In the genomic region with DNA sequence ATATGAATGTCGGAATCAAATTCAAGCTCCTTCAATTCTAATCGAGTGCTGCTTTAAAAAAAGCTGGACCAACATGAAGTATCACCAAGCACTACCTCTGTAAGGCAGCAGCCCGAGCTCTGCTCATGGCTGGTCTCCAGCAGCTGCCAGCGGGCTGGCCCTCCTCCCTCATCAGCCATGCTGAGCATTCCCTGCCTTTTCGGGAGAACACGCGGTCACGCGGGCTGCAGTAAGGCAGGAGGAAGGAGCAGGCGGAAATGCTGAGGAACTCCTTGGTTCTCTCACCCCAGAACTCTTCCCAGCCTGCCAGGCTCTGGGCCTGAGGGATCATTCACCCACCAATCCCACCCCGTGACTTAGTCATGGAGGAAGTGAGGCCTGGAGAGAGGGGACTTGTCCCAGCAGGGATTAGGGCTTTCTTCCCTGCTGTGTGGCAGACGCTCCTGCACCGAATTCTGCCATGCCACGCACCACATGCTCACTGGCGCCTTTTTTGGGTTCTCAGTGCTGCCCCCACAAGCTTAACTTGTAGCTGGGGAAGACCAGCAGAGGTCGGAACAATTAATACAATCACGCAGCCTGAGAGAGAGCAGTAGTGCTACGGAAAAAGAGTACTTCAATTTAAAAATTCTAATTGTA, we compare ENCODE assay signal across 10 cellular contexts. TPM values are rescaled to one million over a fixed set of nuclear protein-coding genes. Genes with fewer than 3 reads are reported as not detected.
DNase-seq lines count a peak whose midpoint lies in the region; ATAC-seq, FAIRE-seq and TF ChIP-seq lines count a peak whose summit lies in the region.
"Had no signal": no experiment of that assay in that cellular context is flagged by ENCODE, and none has a peak within 500 bp of the region (broad histone marks: within the 10 kb centered on the region; RNA-seq: fewer than 3 reads in every experiment).

No MANE protein-coding gene starts in this region.

- CTCF ChIA-PET in H1 (lab: Charles Lee; ENCODE audit: partially characterized antibody) = interaction anchor here (0.9 to 21.3 kb wide), 9 partner anchors 5 to 90 kb away, joined by 3 to 353 read pairs (median 4); partner anchors contain the start of gene RPL32

- H2AK5ac ChIP-seq in H1 (ENCODE audit: low read depth, low read length) = no peak overlapping the region

- H2BK15ac ChIP-seq in H1 (ENCODE audit: low read length) = no peak overlapping the region

- H2BK20ac ChIP-seq in H1 (ENCODE audit: low read length) = no peak overlapping the region

- peaks cover 2% of the 10 kb centered on the region for H3K27me3 Mint-ChIP-seq in memory B cell

- H3K27ac ChIP-seq in H1 (ENCODE audit: low read depth, low read length) (no peak overlapping the region), thyroid gland (no peak overlapping the region), MM.1S (ENCODE audit: low read length) (no peak overlapping the region)

- TF ChIP-seq RAD21 in H1 (IDR thresholded peaks at IDR 0.05 in 1 of 2, conservative IDR thresholded peaks at IDR 0.05 in 1 of 2; ENCODE audit: low read depth in 2 of 2, low read length in 2 of 2) = no peak

- H3K23me2 ChIP-seq in H1 (ENCODE audit: low read depth, low read length) = no peaks in the 10 kb centered on the region

- no peak for ATAC-seq in memory B cell (ENCODE audit: low read depth)
- ATAC-seq in HG02870 (IDR thresholded peaks at IDR 0.05; ENCODE audit: unreplicated experiment) = no peak

- H4K5ac ChIP-seq in H1 (ENCODE audit: insufficient read length, low read depth, low read length) = no peak overlapping the region

- H3K4me1 ChIP-seq in H1 (replicated peaks in 1 of 4; ENCODE audit: control insufficient read depth in 3 of 4, insufficient read depth in 4 of 4, low read length in 3 of 4) (peaks cover 0 to 2% (median 2%) of the 10 kb centered on the region in 4 experiments; a peak in 2 of 7 replicates), thyroid gland (no peaks in the 10 kb centered on the region), MM.1S (ENCODE audit: low read length) (peaks cover 9% of the 10 kb centered on the region; the same call in 1 of the 2 replicates)

- H3K9ac ChIP-seq in H1 (replicated peaks in 1 of 4; ENCODE audit: extremely low read depth in 1 of 4, low read depth in 3 of 4, low read length in 3 of 4) (no peak overlapping the region), MM.1S (ENCODE audit: low read length) (no peak overlapping the region)

- H3K9me2 ChIP-seq in MM.1S (replicated peaks; ENCODE audit: insufficient read depth, low read length) = no peaks in the 10 kb centered on the region

- no peaks in the 10 kb centered on the region for H3K9me3 ChIP-seq in H1 (ENCODE audit: insufficient read depth in 2 of 2, low read depth in 1 of 2, low read length in 1 of 2)
- no peaks in the 10 kb centered on the region for H3K9me3 ChIP-seq in thyroid gland
- no peaks in the 10 kb centered on the region for H3K9me3 ChIP-seq in MM.1S (replicated peaks; ENCODE audit: insufficient read depth, low read length)

- H3K79me1 ChIP-seq in H1 (ENCODE audit: low read depth, low read length) = no peaks in the 10 kb centered on the region

- H3K36me3 Mint-ChIP-seq in memory B cell = no peaks in the 10 kb centered on the region

- H3K4me2 ChIP-seq in H1 (ENCODE audit: insufficient read depth in 1 of 2, low read depth in 2 of 2, low read length in 2 of 2) (no peak overlapping the region), MM.1S (ENCODE audit: low read depth, low read length) (no peak overlapping the region)

- no peak for FAIRE-seq in H1 (lab: Jason Lieb, UNC)

- H4K91ac ChIP-seq in H1 (replicated peaks; ENCODE audit: insufficient read length, low read length) = no peak overlapping the region

- H3F3A ChIP-seq in MM.1S (ENCODE audit: insufficient read depth, low read length) = no peaks in the 10 kb centered on the region

- POLR2A ChIA-PET in H1 (lab: Charles Lee; ENCODE audit: partially characterized antibody) = interaction anchor here (1.7 to 3.0 kb wide), 3 partner anchors 44 to 52 kb away, joined by 5 to 9 read pairs (median 6); no protein-coding TSS in a partner anchor

- H4K20me1 ChIP-seq in H1 (replicated peaks in 1 of 2; ENCODE audit: control insufficient read depth in 1 of 2, insufficient read depth in 2 of 2, low read length in 2 of 2) (no peaks in the 10 kb centered on the region), MM.1S (ENCODE audit: insufficient read depth, low read length) (0 out of 2 replicates have a peak, but pooled peaks cover 7% of the 10 kb centered on the region)

- H2BK12ac ChIP-seq in H1 (ENCODE audit: low read depth, low read length) = no peak overlapping the region

- H2AFZ ChIP-seq in H1 (ENCODE audit: low read length) (no peak overlapping the region), MM.1S (ENCODE audit: low read length) (no peak overlapping the region)

- H3K27me3 ChIP-seq in H1 (replicated peaks in 1 of 4; ENCODE audit: control insufficient read depth in 3 of 4, extremely low read depth in 1 of 4, insufficient read depth in 3 of 4, low read length in 3 of 4) (no peaks in the 10 kb centered on the region; a peak in 2 of 7 replicates), thyroid gland (no peaks in the 10 kb centered on the region), MM.1S (replicated peaks; ENCODE audit: insufficient read depth, low read length) (peaks cover 97% of the 10 kb centered on the region)

- no peaks in the 10 kb centered on the region for H3K9me3 Mint-ChIP-seq in memory B cell

- peak overlapping the region; percentile 19 for H3K4me3 Mint-ChIP-seq in memory B cell

- no peak overlapping the region for H4K8ac ChIP-seq in H1 (ENCODE audit: extremely low read depth, insufficient read depth, low read length)

- no peak overlapping the region for H3K56ac ChIP-seq in H1 (replicated peaks; ENCODE audit: insufficient read length, low read depth, low read length)

- DNase-seq in LHCN-M2 (ENCODE audit: low read depth) (peak; percentile 30), H1 (ENCODE audit: low read depth in 1 of 2, low spot score in 2 of 2) (no peak), memory B cell (ENCODE audit: low spot score in 2 of 2) (no peak), thyroid gland (peak; percentile 37 to 46), MM.1S (no peak), NOMO-1 (lab: John Stamatoyannopoulos, UW; ENCODE audit: unreplicated experiment in 2 of 2) (no peak), cortex of kidney (lab: John Stamatoyannopoulos, UW) (no peak)
- DNase-seq: NCI-H774; stimulated activated CD4-positive, alpha-beta T cell treated with anti-CD3 and anti-CD28 coated beads, Interleukin-4, amount 100 ng/mL, for 24 hours had no signal

- no peak for TF ChIP-seq EP300 in H1 (IDR thresholded peaks at IDR 0.05; ENCODE audit: borderline replicate concordance in 1 of 2, low read depth in 2 of 2, low read length in 2 of 2)

- no peak for TF ChIP-seq POLR2A in H1 (IDR thresholded peaks at IDR 0.05; ENCODE audit: control extremely low read depth in 1 of 2, low read depth in 2 of 2, low read length in 2 of 2)
- no peak for TF ChIP-seq POLR2A in thyroid gland (IDR thresholded peaks at IDR 0.05)

- H3K4me1 Mint-ChIP-seq in memory B cell = peaks cover 27% of the 10 kb centered on the region

- no peak overlapping the region for H3K23ac ChIP-seq in H1 (ENCODE audit: insufficient read length)

- no peak overlapping the region for H3K4me3 ChIP-seq in H1 (ENCODE audit: extremely low read depth in 1 of 4, insufficient read depth in 2 of 4, low read depth in 3 of 4, low read length in 4 of 4)
- no peak overlapping the region for H3K4me3 ChIP-seq in thyroid gland (replicated peaks in 1 of 3)
- H3K4me3 ChIP-seq in MM.1S (ENCODE audit: low read length) = no peak overlapping the region

- H2BK120ac ChIP-seq in H1 (replicated peaks; ENCODE audit: low read depth, low read length) = no peak overlapping the region

- no peaks in the 10 kb centered on the region; a peak in 1 of 8 replicates for H3K36me3 ChIP-seq in H1 (ENCODE audit: control insufficient read depth in 2 of 4, insufficient read depth in 4 of 4, low read length in 3 of 4)
- H3K36me3 ChIP-seq in thyroid gland = no peaks in the 10 kb centered on the region
- no peaks in the 10 kb centered on the region for H3K36me3 ChIP-seq in MM.1S (replicated peaks; ENCODE audit: insufficient read depth, low read length)

- WGBS in H1 (ENCODE audit: extremely low coverage in 1 of 2, insufficient coverage in 1 of 2, insufficient read length in 1 of 2, insufficient replicate concordance in 2 of 2, low coverage in 1 of 2, low lambda C conversion rate in 2 of 2, missing lambda C conversion rate in 1 of 2), 2 experiments = 84% methylated on average over 18 of the region's 18 CpGs; no CpG with 5 or more reads in 1 of the 2 experiments
- WGBS in thyroid gland, 2 donors = 63 to 68% methylated on average over 18 of the region's 18 CpGs

- 0 out of 4 replicates have a peak, but pooled peaks of 1 of the 3 experiments have one; percentile 2 for TF ChIP-seq CTCF in H1 (IDR thresholded peaks at IDR 0.05; ENCODE audit: control extremely low read depth in 1 of 3, insufficient read depth in 1 of 3, low read depth in 1 of 3, low read length in 3 of 3)
- no peak for TF ChIP-seq CTCF in thyroid gland (IDR thresholded peaks at IDR 0.05)
- no peak for TF ChIP-seq CTCF in MM.1S (IDR thresholded peaks at IDR 0.05; ENCODE audit: low read length)

- H2BK5ac ChIP-seq in H1 (ENCODE audit: low read depth, low read length) = no peak overlapping the region

- no peak overlapping the region for H3K18ac ChIP-seq in H1 (ENCODE audit: extremely low read depth, low read length)

- no peak overlapping the region for H3K27ac Mint-ChIP-seq in memory B cell

- H3K79me2 ChIP-seq in H1 (ENCODE audit: control insufficient read depth in 1 of 2, insufficient read depth in 2 of 2, low read length in 2 of 2) (no peaks in the 10 kb centered on the region), MM.1S (ENCODE audit: low read length) (no peaks in the 10 kb centered on the region)

- H3K14ac ChIP-seq in H1 (ENCODE audit: insufficient read length) = no peak overlapping the region

- H3K4ac ChIP-seq in H1 (replicated peaks; ENCODE audit: insufficient read length, low read depth, low read length) = no peak overlapping the region

- intact Hi-C loops in thyroid gland (cut with DNase I) = no loop called here

RNA-seq across cellular contexts. Expression of gene RPL32, which starts 42.9 kb away (rescaled TPM):
- total RNA-seq in LHCN-M2 (2014; rRNA removed) = 417 and 1,707 TPM in 2 replicates
- polyA plus RNA-seq in LHCN-M2 (2012) = 2,709 TPM
- 1,954 and 2,043 TPM in 2 replicates for total RNA-seq in H1 (2021; fragmentation: NEBNext Ultra II Directional; extraction: Animal tissue kit (Norgen Biotek cat#: 25700))
- polyA plus RNA-seq in H1 (2011; rRNA removed) = 995 and 1,443 TPM in 2 replicates
- 2,045 TPM for polyA plus RNA-seq in H1 (2011; cell fraction: cytosol; rRNA removed)
- polyA plus RNA-seq in H1 (2011; cell fraction: nucleus; rRNA removed) = 1,718 TPM
- 3,098 to 3,462 TPM (median 3,192 TPM) in 4 replicates for polyA plus RNA-seq in H1 (2012, experiment 1 of 2)
- polyA plus RNA-seq in H1 (2012, experiment 2 of 2) = 2,207 TPM
- 1,804 TPM for polyA plus RNA-seq in H1 (2013, experiment 1 of 2)
- 1,790 TPM for polyA plus RNA-seq in H1 (2013, experiment 2 of 2)
- 1,055 and 1,349 TPM in 2 replicates for polyA minus RNA-seq in H1 (2011; rRNA and poly(A)+ RNA removed)
- polyA minus RNA-seq in H1 (2011; cell fraction: cytosol; rRNA and poly(A)+ RNA removed) = 973 TPM
- polyA minus RNA-seq in H1 (2011; cell fraction: nucleus; rRNA and poly(A)+ RNA removed) = 656 TPM
- total RNA-seq in thyroid gland = 1,000 to 10,000 TPM in 3 of 4 donors, 100 to 1,000 TPM in 1; 809 to 4,142 (median 1,511) TPM

Comparison
In these comparisons a context has a peak if more than half of its experiments do, and no peak if none do; other contexts are left out.
1. DNase-seq: peak in LHCN-M2 (single experiment) and thyroid gland (2 of 2); none in H1 (0 of 2), memory B cell (0 of 2), MM.1S (single experiment), NOMO-1 (0 of 2) and cortex of kidney (single experiment).